In the genomic region with DNA sequence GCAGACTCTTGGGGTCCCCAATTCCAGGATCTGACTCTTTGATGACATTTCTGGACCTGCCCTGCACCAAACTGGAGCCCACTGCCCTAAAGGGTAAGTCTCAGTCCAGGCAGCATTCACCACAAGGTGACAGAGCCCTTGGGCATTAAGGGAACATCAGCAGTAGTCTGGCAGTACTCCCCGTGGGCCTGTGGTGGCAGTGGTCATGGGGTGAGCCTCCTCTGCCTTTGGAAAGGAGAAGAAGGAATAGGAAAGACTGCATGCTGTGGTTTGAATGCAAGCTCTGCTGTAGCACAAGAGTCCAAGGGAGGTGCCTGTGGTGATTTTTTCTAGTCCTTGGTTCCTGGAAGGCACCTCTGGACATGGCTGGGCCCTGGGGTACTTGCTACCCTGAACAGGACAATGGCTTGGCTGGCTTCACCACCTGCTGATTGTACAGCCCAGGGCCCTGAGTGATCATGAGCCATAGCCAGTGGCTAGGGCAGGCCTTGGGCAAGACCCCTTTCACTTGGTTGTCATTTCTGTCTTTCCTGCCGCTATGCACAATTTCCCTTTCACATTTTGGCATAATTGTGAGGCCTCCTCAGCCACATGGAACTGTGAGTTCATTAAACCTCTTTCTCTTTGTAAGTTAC, we compare ENCODE assay signal across 21 cellular contexts.
"Had no signal": no experiment of that assay in that cellular context is flagged by ENCODE, and none has a peak within 500 bp of the region (broad histone marks: within the 10 kb centered on the region; RNA-seq: fewer than 3 reads in every experiment).

No MANE protein-coding gene starts in this region.

- H3K4me1 ChIP-seq: right lobe of liver, tibial nerve, uterus had no signal

- H3K4me2 ChIP-seq: smooth muscle cell had no signal

- H3K27me3 Mint-ChIP-seq: activated CD4-positive, alpha-beta T cell treated with anti-CD3 and anti-CD28 coated beads, Interleukin-2, amount 10 ng/mL, durations not matched to agents 7 days and 5 days; effector memory CD8-positive, alpha-beta T cell; natural killer cell treated with Interleukin-12 subunit alpha and Interleukin-12 subunit beta and Interleukin-15 and Interleukin-18, amount 100 ng/mL, for 72 hours had no signal

- H3K9me3 ChIP-seq: neutrophil, pancreas, right lobe of liver, uterus had no signal

- H3K4me3 ChIP-seq: lung, pancreas, right lobe of liver, smooth muscle cell, tibial nerve, uterus had no signal

- DNase-seq: activated CD4-positive, alpha-beta T cell treated with anti-CD3 and anti-CD28 coated beads, Interleukin-2, amount 10 ng/mL, durations not matched to agents 7 days and 5 days; activated CD8-positive, alpha-beta memory T cell treated with anti-CD3 and anti-CD28 coated beads, Interleukin-2, amount 50 U/mL, for 48 hours; activated gamma-delta T cell; activated T-cell treated with anti-CD3 and anti-CD28 coated beads, Interleukin-2, amount 50 U/mL, for 48 hours; effector memory CD8-positive, alpha-beta T cell; kidney; pancreas; right lobe of liver; stimulated activated CD4-positive, alpha-beta T cell treated with anti-CD3 and anti-CD28 coated beads, Interleukin-4, amount 100 ng/mL, for 24 hours; stimulated activated naive CD4-positive, alpha-beta T cell; substantia nigra; T-cell; uterus had no signal

- H3K27ac ChIP-seq: neutrophil, pancreas, right lobe of liver, tibial nerve, uterus had no signal

- ATAC-seq: effector memory CD8-positive, alpha-beta T cell; left lobe of liver; pancreas; right lobe of liver; T-cell had no signal

- H3K36me3 Mint-ChIP-seq: natural killer cell treated with Interleukin-12 subunit alpha and Interleukin-12 subunit beta and Interleukin-15 and Interleukin-18, amount 100 ng/mL, for 72 hours; T-cell had no signal

- H3K27me3 ChIP-seq: neutrophil, pancreas, right lobe of liver, tibial nerve, uterus had no signal

- H3K36me3 ChIP-seq: neutrophil, pancreas, right lobe of liver, tibial nerve, uterus had no signal

- H3K4me1 Mint-ChIP-seq: activated CD4-positive, alpha-beta T cell treated with anti-CD3 and anti-CD28 coated beads, Interleukin-2, amount 10 ng/mL, durations not matched to agents 7 days and 5 days; mesothelial cell of epicardium; T-cell had no signal

- H3K27ac Mint-ChIP-seq: activated CD4-positive, alpha-beta T cell treated with anti-CD3 and anti-CD28 coated beads, Interleukin-2, amount 10 ng/mL, durations not matched to agents 7 days and 5 days; activated naive CD4-positive, alpha-beta T cell treated with anti-CD3 and anti-CD28 coated beads, Interleukin-2, amount 50 U/mL, for 72 hours; effector memory CD8-positive, alpha-beta T cell; mesothelial cell of epicardium; natural killer cell treated with Interleukin-12 subunit alpha and Interleukin-12 subunit beta and Interleukin-15 and Interleukin-18, amount 100 ng/mL, for 72 hours; T-cell had no signal

- H3K4me3 Mint-ChIP-seq: activated CD4-positive, alpha-beta T cell treated with anti-CD3 and anti-CD28 coated beads, Interleukin-2, amount 10 ng/mL, durations not matched to agents 7 days and 5 days; effector memory CD8-positive, alpha-beta T cell; mesothelial cell of epicardium; natural killer cell treated with Interleukin-12 subunit alpha and Interleukin-12 subunit beta and Interleukin-15 and Interleukin-18, amount 100 ng/mL, for 72 hours; T-cell had no signal
